Comparison of ENCODE assay signal across 20 cellular contexts in genomic region chr1:202293620-202294019, GRCh38. TPM values are rescaled to one million over a fixed set of nuclear protein-coding genes. Genes with fewer than 3 reads are reported as not detected.
A peak's percentile ranks its signal among the peaks of the same experiment; 100 is the strongest.
DNase-seq lines count a peak whose midpoint lies in the region; TF ChIP-seq lines count a peak whose summit lies in the region.
"Had no signal": no experiment of that assay in that cellular context is flagged by ENCODE, and none has a peak within 500 bp of the region (broad histone marks: within the 10 kb centered on the region; RNA-seq: fewer than 3 reads in every experiment).

No MANE protein-coding gene starts in this region.

- H3K4me1 Mint-ChIP-seq in immature natural killer cell = peaks cover 24 to 26% of the 10 kb centered on the region in 2 donors
- H3K4me1 Mint-ChIP-seq: GM23338 had no signal

- no peaks in the 10 kb centered on the region for H3K27me3 ChIP-seq in spleen (replicated peaks in 1 of 7)

- no peak overlapping the region for H3K4me3 ChIP-seq in spleen
- H3K4me3 ChIP-seq: GM23338, K562 had no signal

- intact Hi-C loops in spleen (cut with DNase I; ENCODE audit: low total_unique reads) = no loop called here

- peaks cover 3 to 9% (median 8%) of the 10 kb centered on the region in 3 donors for H3K36me3 Mint-ChIP-seq in immature natural killer cell

- H3K9me3 Mint-ChIP-seq in immature natural killer cell = no peaks in the 10 kb centered on the region
- H3K9me3 Mint-ChIP-seq: GM23338 had no signal

- H3K4me1 ChIP-seq in spleen = peaks cover 0 to 22% (median 2%) of the 10 kb centered on the region in 6 donors
- H3K4me1 ChIP-seq: Caco-2 had no signal

- DNase-seq in EH (ENCODE audit: low read depth) (peak; percentile 56), amniotic epithelial cell (ENCODE audit: low read depth) (peak; percentile 19), immature natural killer cell (no peak), spleen (peak; percentile 27), NCI-H526 treated with DMSO at 0.1 percent for 48 hours (lab: John Stamatoyannopoulos, UW) (no peak), RWPE1 (ENCODE audit: low spot score) (no peak)
- DNase-seq in effector CD4-positive, alpha-beta T cell = no peak
- DNase-seq: AML-193; Caco-2; DMS153; GF-D8; NCI-H1105; NCI-H2081 treated with DMSO at 0.1 percent for 48 hours; NCI-H446 treated with DMSO at 0.1 percent for 48 hours; NCI-H748 treated with DMSO at 0.1 percent for 48 hours; NK-92 treated with Interleukin-12 subunit alpha and Interleukin-12 subunit beta, amount 100 ng/mL, for 24 hours; SHP77 treated with DMSO at 0.1 percent for 48 hours had no signal

- POLR2A ChIA-PET in RWPE1 (lab: Yijun Ruan, JAX; ENCODE audit: low non-redundant PET) = no interaction called here

- no peaks in the 10 kb centered on the region for H3K9me3 ChIP-seq in spleen
- H3K9me3 ChIP-seq: Caco-2 had no signal

- peaks cover 0 to 9% (median 8%) of the 10 kb centered on the region in 3 donors for H3K27me3 Mint-ChIP-seq in immature natural killer cell (ENCODE audit: low read depth in 3 of 3)

- CTCF ChIA-PET in RWPE1 (lab: Yijun Ruan, JAX) = no interaction called here

- H3K27ac Mint-ChIP-seq in immature natural killer cell = peak overlapping the region; percentile 75 to 99 (median 90)
- H3K27ac Mint-ChIP-seq: GM23338 had no signal

- WGBS in spleen, 5 donors = 75 to 86% (median 81%) methylated on average over 3 of the region's 3 CpGs

- H3K4me3 Mint-ChIP-seq in immature natural killer cell = no peak overlapping the region
- H3K4me3 Mint-ChIP-seq: GM23338 had no signal

- peak overlapping the region in 2 of 8 donors; percentile 6 to 20 for H3K27ac ChIP-seq in spleen
- H3K27ac ChIP-seq in RWPE1 = no peak overlapping the region
- H3K27ac ChIP-seq: C4-2B had no signal

- TF ChIP-seq CTCF in spleen (IDR thresholded peaks at IDR 0.05 in 8 of 11, conservative IDR thresholded peaks at IDR 0.05 in 3 of 11) (no peak), RWPE1 (conservative IDR thresholded peaks at IDR 0.05; ENCODE audit: low read depth) (no peak)

- no peak for TF ChIP-seq POLR2A in spleen (IDR thresholded peaks at IDR 0.05)

- H3K36me3 ChIP-seq in spleen = no peaks in the 10 kb centered on the region

RNA-seq across cellular contexts. Expression of gene UBE2T, which starts 48.1 kb away (rescaled TPM):
- polyA plus RNA-seq in immature natural killer cell (1 to 10 TPM; 4.2 to 6.2 (median 6.1) TPM), spleen (10 to 100 TPM in 1 of 3 donors, 1 to 10 TPM in 2; 5.0 to 16.2 (median 9.8) TPM)
- total RNA-seq in spleen = 10 to 100 TPM in 1 of 7 donors, 1 to 10 TPM in 6; 1.2 to 15.3 (median 5.2) TPM

RNA-seq across cellular contexts. Expression of gene PPP1R12B, which starts 54.9 kb away (rescaled TPM):
- polyA plus RNA-seq in immature natural killer cell (1 to 10 TPM; 3.8 to 8.3 (median 4.3) TPM), spleen (1 to 10 TPM; 2.4 to 8.3 (median 3.6) TPM)
- 100 to 1,000 TPM in 1 of 7 donors, 10 to 100 TPM in 6; 60.0 to 124 (median 80.6) TPM for total RNA-seq in spleen

Comparison
In these comparisons a context has a peak if more than half of its experiments do, and no peak if none do; other contexts are left out.
1. DNase-seq: peak in EH (single experiment), amniotic epithelial cell (single experiment) and spleen (single experiment); none in immature natural killer cell (0 of 3), NCI-H526 treated with DMSO at 0.1 percent for 48 hours (single experiment), RWPE1 (single experiment) and effector CD4-positive, alpha-beta T cell (single experiment).